Comparison of ENCODE assay signal across 8 cellular contexts in the genomic region with DNA sequence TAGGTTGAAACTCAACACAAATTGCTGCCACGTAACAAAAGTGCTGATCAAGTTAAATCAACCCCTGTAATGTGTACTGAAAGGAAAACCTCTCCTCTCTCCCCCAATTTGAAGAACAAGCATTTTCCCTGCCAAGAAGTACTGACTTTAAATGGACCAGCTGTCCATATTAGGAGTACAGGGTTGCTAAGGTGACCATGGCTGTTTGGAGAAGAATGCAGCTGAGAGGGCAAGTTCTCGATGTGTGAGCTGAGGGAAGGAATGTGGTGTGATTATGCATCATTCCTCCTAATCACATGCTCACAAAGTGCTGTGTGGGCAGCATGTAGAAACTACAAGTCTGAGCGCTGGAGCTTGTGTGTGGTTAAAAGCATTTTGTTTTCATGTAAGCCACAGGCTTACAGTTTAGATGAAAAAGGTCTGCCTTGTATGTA. TPM values are rescaled to one million over a fixed set of nuclear protein-coding genes. Genes with fewer than 3 reads are reported as not detected.
DNase-seq lines count a peak whose midpoint lies in the region; ATAC-seq, FAIRE-seq and TF ChIP-seq lines count a peak whose summit lies in the region.

No MANE protein-coding gene starts in this region.

- POLR2A ChIA-PET in A549 (lab: Yijun Ruan, JAX): interaction anchor here (0.6 kb wide), 1 partner anchor 47 kb away, joined by 3 read pairs; no protein-coding TSS in a partner anchor
- POLR2A ChIA-PET in PC-3 (lab: Charles Lee; ENCODE audit: unreplicated experiment): no interaction called here

- peak; percentile 30 to 71 for DNase-seq in A549 (ENCODE audit: low read depth in 1 of 2, low spot score in 1 of 2)
- peak; percentile 28 for DNase-seq in PC-3
- peak; percentile 48 for DNase-seq in colonic mucosa
- DNase-seq in left colon: peak in 1 of 2 donors; percentile 34
- DNase-seq in stimulated activated CD8-positive, alpha-beta memory T cell treated with anti-CD3 and anti-CD28 coated beads, Interleukin-15, amount 100 ng/mL, for 48 hours (ENCODE audit: low read depth in 2 of 2): peak; percentile 17 to 28
- DNase-seq in activated gamma-delta T cell treated with Interleukin-2 at 50 U/mL for 16 hours: no peak

- FAIRE-seq in A549 (lab: Jason Lieb, UNC): no peak

- no peak overlapping the region for H2AFZ ChIP-seq in PC-3 (ENCODE audit: low read length)

- WGBS in A549 (ENCODE audit: missing lambda C conversion rate): 70% methylated on average over 3 of the region's 3 CpGs

- TF ChIP-seq CTCF in A549 (IDR thresholded peaks at IDR 0.05) (no peak), PC-3 (conservative IDR thresholded peaks at IDR 0.05; ENCODE audit: low read depth, low read length) (no peak), colonic mucosa (IDR thresholded peaks at IDR 0.05) (no peak)

- no peaks in the 10 kb centered on the region for H3K9me2 ChIP-seq in PC-3 (replicated peaks; ENCODE audit: low read length)

- TF ChIP-seq POLR2A in A549 (IDR thresholded peaks at IDR 0.05; ENCODE audit: low read length): no peak

- H3K4me2 ChIP-seq in A549 (peak overlapping the region; percentile 41; the same call in 2 of the 3 replicates), PC-3 (ENCODE audit: low read length) (no peak overlapping the region)

- H3F3A ChIP-seq in PC-3 (ENCODE audit: low read length, unreplicated experiment): no peaks in the 10 kb centered on the region

- TF ChIP-seq RAD21 in A549 (conservative IDR thresholded peaks at IDR 0.05 in 1 of 2, IDR thresholded peaks at IDR 0.05 in 1 of 2): no peak

- peaks cover 32% of the 10 kb centered on the region for H3K79me2 ChIP-seq in PC-3 (ENCODE audit: low read length)

- no peaks in the 10 kb centered on the region for H3K27me3 ChIP-seq in PC-3 (ENCODE audit: low read length)
- no peaks in the 10 kb centered on the region for H3K27me3 ChIP-seq in colonic mucosa

- intact Hi-C loops in PC-3 (cut with micrococcal nuclease): no loop called here
- intact Hi-C loops in colonic mucosa (cut with DNase I): no loop called here
- intact Hi-C loops in left colon (cut with DNase I, micrococcal nuclease): no loop called here

- no peak overlapping the region for H3K4me3 ChIP-seq in A549
- no peak overlapping the region for H3K4me3 ChIP-seq in PC-3 (ENCODE audit: low read length)
- no peak overlapping the region for H3K4me3 ChIP-seq in colonic mucosa

- H3K36me3 ChIP-seq in PC-3 (ENCODE audit: low read depth, low read length) (peaks cover 5% of the 10 kb centered on the region; the same call in 1 of the 2 replicates), colonic mucosa (no peaks in the 10 kb centered on the region)

- H3K9me3 ChIP-seq in A549 (no peaks in the 10 kb centered on the region), PC-3 (ENCODE audit: low read length) (no peaks in the 10 kb centered on the region), colonic mucosa (no peaks in the 10 kb centered on the region)

- ATAC-seq in A549 (peak; percentile 98 to 99), GM18499 (IDR thresholded peaks at IDR 0.05; ENCODE audit: insufficient read depth, unreplicated experiment) (peak; percentile 94), HG03060 (IDR thresholded peaks at IDR 0.05; ENCODE audit: low read depth, unreplicated experiment) (peak; percentile 77), PC-3 (peak; percentile 37; the same call in 1 of the 2 replicates), left colon (peak; percentile 50)

- TF ChIP-seq EP300 in A549 (IDR thresholded peaks at IDR 0.05): no peak

- H3K27ac ChIP-seq in A549: peak overlapping the region in 1 of 2 experiments; percentile 10; a peak in 1 of 6 replicates
- H3K27ac ChIP-seq in PC-3 (ENCODE audit: low read length): no peak overlapping the region
- H3K27ac ChIP-seq in colonic mucosa: no peak overlapping the region

- H3K9ac ChIP-seq in PC-3 (ENCODE audit: low read length) (no peak overlapping the region), colonic mucosa (ENCODE audit: low read depth in 2 of 2, low read length in 2 of 2) (no peak overlapping the region)

- BruUV-seq in PC-3 (replicated peaks; lab: Mats Ljungman, UMichigan): no TSS peak

- CTCF ChIA-PET in A549 (lab: Yijun Ruan, JAX): no interaction called here
- CTCF ChIA-PET in PC-3 (lab: Charles Lee): no interaction called here

- peaks cover 10% of the 10 kb centered on the region for H3K4me1 ChIP-seq in A549
- H3K4me1 ChIP-seq in PC-3 (ENCODE audit: insufficient read depth, low read length): peaks cover 14% of the 10 kb centered on the region; the same call in 1 of the 2 replicates
- H3K4me1 ChIP-seq in colonic mucosa: no peaks in the 10 kb centered on the region

- no peaks in the 10 kb centered on the region for H4K20me1 ChIP-seq in PC-3 (ENCODE audit: low read length)

TF ChIP-seq in A549, 52 proteins besides CTCF, POLR2A, EP300 and RAD21:
- no peak for TF ChIP-seq FOSB (CRISPR knock-in tag; IDR thresholded peaks at IDR 0.05)
- TF ChIP-seq HOXB13 (CRISPR knock-in tag; IDR thresholded peaks at IDR 0.05; ENCODE audit: low read depth): no peak
- TF ChIP-seq FOSL2 (IDR thresholded peaks at IDR 0.05): no peak
- TF ChIP-seq FOSL2 (CRISPR knock-in tag; IDR thresholded peaks at IDR 0.05): 0 out of 2 replicates have a peak, but pooled peaks have one; percentile 3
- no peak for TF ChIP-seq USF2 (IDR thresholded peaks at IDR 0.05)
- peak; percentile 89 for TF ChIP-seq MAFK (IDR thresholded peaks at IDR 0.05; ENCODE audit: partially characterized antibody)
- no peak for TF ChIP-seq PHF8 (IDR thresholded peaks at IDR 0.05; ENCODE audit: borderline replicate concordance, low read depth)
- TF ChIP-seq KDM5A (IDR thresholded peaks at IDR 0.05): no peak

RNA-seq across cellular contexts. Expression of gene CCT2, which starts 50.9 kb away (rescaled TPM):
- polyA plus RNA-seq in A549 (2011; rRNA removed) (492 and 548 TPM in 2 replicates), A549 (2017; fragmentation: RNase III; extraction: RNeasy Plus Mini Kit Qiagen cat#74134 plus additional on column Dnase treatment) (437 to 442 TPM (median 441 TPM) in 3 replicates)
- 329 and 423 TPM in 2 replicates for polyA plus RNA-seq in A549 (2012; cell fraction: cytosol; rRNA removed)
- polyA plus RNA-seq in A549 (2012; cell fraction: nucleus; rRNA removed): 206 and 252 TPM in 2 replicates
- 292 and 323 TPM in 2 replicates for polyA minus RNA-seq in A549 (2011; rRNA and poly(A)+ RNA removed)
- total RNA-seq in PC-3 (2014; rRNA removed) (306 and 345 TPM in 2 replicates), colonic mucosa (100 to 1,000 TPM; 104 to 223 TPM), left colon (100 to 1,000 TPM in 1 of 2 donors, 10 to 100 TPM in 1; 95.7 to 108 TPM)

Comparison
In these comparisons a context has a peak if more than half of its experiments do, and no peak if none do; other contexts are left out.
1. ATAC-seq: peak in every context shown above with its lines; median percentile 98 in A549; 94 in GM18499; 77 in HG03060; 50 in left colon; 37 in PC-3.